Comparison of ENCODE assay signal across 18 cellular contexts in the genomic region with DNA sequence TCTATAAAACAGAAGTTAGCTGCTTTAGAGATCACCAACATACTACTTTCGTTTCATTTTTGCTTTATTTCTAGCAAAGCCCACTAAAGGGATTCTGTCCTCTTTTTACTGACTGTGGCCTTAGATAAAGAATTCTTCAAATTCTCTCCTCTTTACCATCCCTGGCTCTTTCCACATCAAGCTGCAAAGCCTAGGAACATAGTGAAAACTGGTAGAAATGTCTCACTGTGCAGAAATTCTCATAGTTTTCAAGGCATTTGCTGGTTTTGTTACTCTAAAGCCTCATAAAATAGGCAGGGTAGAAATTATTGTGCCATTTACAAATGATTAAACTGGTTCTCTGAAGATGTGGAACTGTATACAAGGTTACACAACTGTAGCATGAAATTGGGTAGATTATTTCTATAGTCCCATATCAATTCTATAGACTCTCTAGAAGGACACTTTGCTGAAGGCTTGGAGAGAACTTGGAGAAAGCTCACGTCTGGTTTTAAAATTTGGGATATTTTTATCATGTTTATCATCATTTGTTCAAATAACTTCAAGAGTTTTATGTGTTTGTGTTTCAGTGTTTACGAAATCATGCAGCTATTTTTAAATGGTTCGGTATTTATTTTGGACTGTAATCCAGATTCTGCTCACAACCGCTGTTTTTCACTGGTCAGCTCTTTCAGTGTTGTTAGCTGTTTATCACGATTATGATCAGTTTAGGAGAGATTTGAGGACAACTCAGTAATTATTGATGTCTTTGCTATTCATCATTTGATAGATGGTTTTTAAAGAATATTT. TPM values are rescaled to one million over a fixed set of nuclear protein-coding genes. Genes with fewer than 3 reads are reported as not detected.
DNase-seq lines count a peak whose midpoint lies in the region; ATAC-seq, FAIRE-seq and TF ChIP-seq lines count a peak whose summit lies in the region.
"Had no signal": no experiment of that assay in that cellular context is flagged by ENCODE, and none has a peak within 500 bp of the region (broad histone marks: within the 10 kb centered on the region; RNA-seq: fewer than 3 reads in every experiment).

No MANE protein-coding gene starts in this region.

- H3K27ac ChIP-seq in liver (ENCODE audit: low read depth in 1 of 2, low read length in 2 of 2) = peak overlapping the region; percentile 78 to 83
- H3K27ac ChIP-seq in HepG2 (ENCODE audit: extremely low read length, insufficient read depth, low read length) = no peak overlapping the region
- H3K27ac ChIP-seq in gastroesophageal sphincter = no peak overlapping the region
- H3K27ac ChIP-seq: stomach had no signal

- no TSS peak for BruUV-seq in HepG2 (replicated peaks; lab: Mats Ljungman, UMichigan)

- no peak overlapping the region for H2AFZ ChIP-seq in HepG2 (ENCODE audit: low read length)

- H3K4me1 Mint-ChIP-seq in nephron = peaks cover 28% of the 10 kb centered on the region

- H3K4me2 ChIP-seq in HepG2 (ENCODE audit: low read depth, low read length) = no peak overlapping the region

- H3K9me3 Mint-ChIP-seq in nephron = no peaks in the 10 kb centered on the region
- H3K9me3 Mint-ChIP-seq: brain, T-cell had no signal

- H3K79me2 ChIP-seq in HepG2 (ENCODE audit: insufficient read depth, low read length) = no peaks in the 10 kb centered on the region

- H3K27me3 Mint-ChIP-seq in nephron (ENCODE audit: low read depth) = no peaks in the 10 kb centered on the region

- DNase-seq in HepG2 (ENCODE audit: low spot score) = no peak
- DNase-seq in fibroblast of gingiva (ENCODE audit: low read depth) = peak; percentile 58
- DNase-seq in H54 (ENCODE audit: insufficient read length, low spot score) = no peak
- DNase-seq in D341Med (ENCODE audit: low spot score) = no peak
- DNase-seq: activated CD4-positive, CD25-positive, alpha-beta regulatory T cell; activated gamma-delta T cell; effector memory CD4-positive, alpha-beta T cell; NCI-H1436; stomach; T-cell had no signal

- no peaks in the 10 kb centered on the region for H3K9me3 ChIP-seq in liver (ENCODE audit: control insufficient read depth in 4 of 4, low read length in 3 of 4)
- no peaks in the 10 kb centered on the region for H3K9me3 ChIP-seq in HepG2 (ENCODE audit: low read length)
- H3K9me3 ChIP-seq in gastroesophageal sphincter = no peaks in the 10 kb centered on the region
- H3K9me3 ChIP-seq: HAP-1, stomach had no signal

- POLR2A ChIA-PET in HepG2 (lab: Yijun Ruan, JAX) = no interaction called here

- H3K27ac Mint-ChIP-seq in nephron = peak overlapping the region; percentile 81 to 93 (median 82)
- H3K27ac Mint-ChIP-seq: T-cell had no signal

- H3K36me3 Mint-ChIP-seq in nephron (ENCODE audit: low read depth) = no peaks in the 10 kb centered on the region
- H3K36me3 Mint-ChIP-seq: brain, T-cell had no signal

- in situ Hi-C loops in HepG2 (cut with HindIII; ENCODE audit: extremely low pct_ligation_motif_present, low pct_unique_long_range_greater_than_20kb) = no loop called here

- H3K4me1 ChIP-seq in liver (ENCODE audit: control insufficient read depth in 4 of 4, insufficient read depth in 4 of 4, low read length in 3 of 4) (peaks cover 0 to 33% (median 24%) of the 10 kb centered on the region in 4 donors), HepG2 (ENCODE audit: insufficient read depth, low read length) (no peaks in the 10 kb centered on the region), gastroesophageal sphincter (no peaks in the 10 kb centered on the region)
- H3K4me1 ChIP-seq: HAP-1 had no signal

- H3K4me3 ChIP-seq in liver (ENCODE audit: low read depth in 1 of 3, low read length in 3 of 3) (no peak overlapping the region), HepG2 (replicated peaks in 1 of 3; ENCODE audit: insufficient read depth in 1 of 3, low read depth in 2 of 3, low read length in 3 of 3) (no peak overlapping the region), gastroesophageal sphincter (no peak overlapping the region)
- H3K4me3 ChIP-seq: HAP-1, stomach had no signal

- no peak for TF ChIP-seq POLR2A in HepG2 (IDR thresholded peaks at IDR 0.05; ENCODE audit: insufficient read depth in 1 of 2, low read depth in 2 of 2, low read length in 2 of 2)
- no peak for TF ChIP-seq POLR2A in gastroesophageal sphincter (IDR thresholded peaks at IDR 0.05)
- TF ChIP-seq POLR2A in H54 (IDR thresholded peaks at IDR 0.05; ENCODE audit: low read depth, low read length) = no peak

- peak overlapping the region in 1 of 2 donors; percentile 37 for H3K9ac ChIP-seq in liver (ENCODE audit: low read depth in 1 of 2, low read length in 2 of 2)
- no peak overlapping the region for H3K9ac ChIP-seq in HepG2 (ENCODE audit: insufficient read depth, low read depth, low read length)

- 22% methylated on average over 6 of the region's 6 CpGs for WGBS in liver
- 9% methylated on average over 6 of the region's 6 CpGs for WGBS in HepG2 (ENCODE audit: low lambda C conversion rate)
- WGBS in gastroesophageal sphincter (ENCODE audit: low coverage in 1 of 2), 2 donors = 37 to 58% methylated on average over 5 to 6 of the region's 6 CpGs

- H3K27me3 ChIP-seq in liver (ENCODE audit: control insufficient read depth in 4 of 4, insufficient read depth in 4 of 4, low read length in 3 of 4) (no peaks in the 10 kb centered on the region), HepG2 (ENCODE audit: control insufficient read depth in 1 of 2, insufficient read depth in 2 of 2, low read length in 2 of 2) (no peaks in the 10 kb centered on the region), gastroesophageal sphincter (no peaks in the 10 kb centered on the region)
- H3K27me3 ChIP-seq: stomach had no signal

- H3K4me3 Mint-ChIP-seq in nephron = peak overlapping the region in 1 of 3 experiments; percentile 28
- H3K4me3 Mint-ChIP-seq: brain, T-cell had no signal

- H4K20me1 ChIP-seq in HepG2 (ENCODE audit: insufficient read depth, low read length) = no peaks in the 10 kb centered on the region

- TF ChIP-seq CTCF in liver (IDR thresholded peaks at IDR 0.05; ENCODE audit: low read depth, low read length, missing input control) (no peak), HepG2 (CRISPR knock-in tag; IDR thresholded peaks at IDR 0.05) (no peak), nephron (IDR thresholded peaks at IDR 0.05; ENCODE audit: unreplicated experiment in 3 of 3) (no peak), gastroesophageal sphincter (IDR thresholded peaks at IDR 0.05) (no peak)

- TF ChIP-seq EP300 in HepG2 (IDR thresholded peaks at IDR 0.05; ENCODE audit: low read depth in 2 of 2, low read length in 2 of 2) (no peak), HepG2 (CRISPR knock-in tag; IDR thresholded peaks at IDR 0.05; ENCODE audit: borderline replicate concordance) (no peak), gastroesophageal sphincter (IDR thresholded peaks at IDR 0.05) (no peak)

- TF ChIP-seq RAD21 in liver (IDR thresholded peaks at IDR 0.05) (no peak), HepG2 (CRISPR knock-in tag; IDR thresholded peaks at IDR 0.05) (no peak)

- ATAC-seq in HepG2 (no peak), gastroesophageal sphincter (no peak), HG03342 (IDR thresholded peaks at IDR 0.05; ENCODE audit: unreplicated experiment) (no peak)
- ATAC-seq: T-cell had no signal

- H3K36me3 ChIP-seq in liver (ENCODE audit: control insufficient read depth in 4 of 4, insufficient read depth in 3 of 4, low read depth in 1 of 4, low read length in 3 of 4) (no peaks in the 10 kb centered on the region), HepG2 (replicated peaks in 1 of 2; ENCODE audit: control insufficient read depth in 1 of 2, insufficient read depth in 2 of 2, low read length in 2 of 2) (no peaks in the 10 kb centered on the region), gastroesophageal sphincter (no peaks in the 10 kb centered on the region)
- H3K36me3 ChIP-seq: HAP-1, stomach had no signal

- intact Hi-C loops in HepG2 (cut with micrococcal nuclease; ENCODE audit: unreplicated experiment) = no loop called here

- FAIRE-seq in HepG2 (lab: Jason Lieb, UNC) (no peak), H54 (lab: Jason Lieb, UNC) (no peak)
- FAIRE-seq: GM12892, islet of Langerhans had no signal

- CTCF ChIA-PET in HepG2 (lab: Yijun Ruan, JAX; ENCODE audit: low intra/inter-chr PET ratio, low total read pairs) = no interaction called here

TF ChIP-seq in liver, 16 proteins besides CTCF, POLR2A, EP300 and RAD21 (continues in another document):
- TF ChIP-seq FOXA2 (IDR thresholded peaks at IDR 0.05) (peak; percentile 68), HNF4A (conservative IDR thresholded peaks at IDR 0.05) (peak in 1 of 2 donors; percentile 23), SP1 (IDR thresholded peaks at IDR 0.05) (peak; percentile 20), FOXA1 (IDR thresholded peaks at IDR 0.05) (no peak)

TF ChIP-seq in HepG2, 621 proteins besides CTCF, POLR2A, EP300 and RAD21 (continues in another document):
- no peak for TF ChIP-seq NCOR1 (IDR thresholded peaks at IDR 0.05; ENCODE audit: borderline replicate concordance, low read length)
- no peak for TF ChIP-seq PHF5A (CRISPR knock-in tag; IDR thresholded peaks at IDR 0.05; ENCODE audit: low read depth, unreplicated experiment)
- TF ChIP-seq TP53 (CRISPR knock-in tag; conservative IDR thresholded peaks at IDR 0.05) = no peak
- no peak for TF ChIP-seq TAF1 (CRISPR knock-in tag; IDR thresholded peaks at IDR 0.05)

RNA-seq across cellular contexts. Expression of a gene that starts 36.8 kb away (rescaled TPM):
- total RNA-seq in liver (10 to 100 TPM in 1 of 2 donors, 1 to 10 TPM in 1; 3.7 to 27.8 TPM), HepG2 (2016; rRNA removed; fragmentation: Illumina TruSeq; extraction: Trizol) (7.2 and 9.0 TPM in 2 replicates), gastroesophageal sphincter (100 to 1,000 TPM in 2 of 4 donors, 10 to 100 TPM in 2; 65.8 to 157 (median 111) TPM)
- polyA plus RNA-seq in liver (10 to 100 TPM; 24.6 to 38.0 TPM), HepG2 (2011; rRNA removed) (4.7 and 8.0 TPM in 2 replicates)
- 2.2 and 2.8 TPM in 2 replicates for total RNA-seq in HepG2 (2016; cell fraction: cytosol; rRNA removed; fragmentation: Illumina TruSeq; extraction: Trizol; ENCODE audit: low read depth)
- 7.2 and 8.9 TPM in 2 replicates for total RNA-seq in HepG2 (2016; cell fraction: insoluble cytoplasmic fraction; rRNA removed; fragmentation: Illumina TruSeq; extraction: Trizol)
- total RNA-seq in HepG2 (2016; cell fraction: membrane; rRNA removed; fragmentation: Illumina TruSeq; extraction: Trizol) = 2.3 and 2.6 TPM in 2 replicates
- total RNA-seq in HepG2 (2016; cell fraction: nucleus; rRNA removed; fragmentation: Illumina TruSeq; extraction: Trizol) = 2.8 and 3.1 TPM in 2 replicates
- polyA plus RNA-seq in HepG2 (2011; cell fraction: cytosol; rRNA removed) = 5.0 and 8.2 TPM in 2 replicates
- polyA plus RNA-seq in HepG2 (2011; cell fraction: nucleus; rRNA removed) = 1.5 and 2.2 TPM in 2 replicates
- 4.8 and 7.0 TPM in 2 replicates for polyA plus RNA-seq in HepG2 (2012)
- polyA plus RNA-seq in HepG2 (2016; cell fraction: cytosol; fragmentation: Illumina TruSeq; extraction: Trizol; ENCODE audit: low read depth) = 1.2 and 1.6 TPM in 2 replicates
- polyA plus RNA-seq in HepG2 (2016; cell fraction: insoluble cytoplasmic fraction; fragmentation: Illumina TruSeq; extraction: Trizol; ENCODE audit: low read depth) = 8.7 and 10.0 TPM in 2 replicates
- 1.2 and 1.9 TPM in 2 replicates for polyA plus RNA-seq in HepG2 (2016; cell fraction: membrane; fragmentation: Illumina TruSeq; extraction: Trizol; ENCODE audit: low read depth)
- 2.8 and 3.5 TPM in 2 replicates for polyA plus RNA-seq in HepG2 (2016; cell fraction: nucleus; fragmentation: Illumina TruSeq; extraction: Trizol; ENCODE audit: insufficient read depth, low read depth)
- polyA minus RNA-seq in HepG2 (2011; rRNA and poly(A)+ RNA removed; ENCODE audit: low replicate concordance) = 4.6 and 5.9 TPM in 2 replicates
- polyA minus RNA-seq in HepG2 (2011; cell fraction: cytosol; rRNA and poly(A)+ RNA removed) = 2.4 and 4.0 TPM in 2 replicates
- 3.1 and 6.2 TPM in 2 replicates for polyA minus RNA-seq in HepG2 (2011; cell fraction: nucleus; rRNA and poly(A)+ RNA removed)

Comparison
In these comparisons a context has a peak if more than half of its experiments do, and no peak if none do; other contexts are left out.
1. H3K27ac ChIP-seq: peak in liver (2 of 2); none in HepG2 (single experiment) and gastroesophageal sphincter (0 of 4).